ENCODE assay signal across 18 cellular contexts in genomic region chr19:362154-362553, GRCh38. TPM values are rescaled to one million over a fixed set of nuclear protein-coding genes. Genes with fewer than 3 reads are reported as not detected.
"Had no signal": no experiment of that assay in that cellular context is flagged by ENCODE, and none has a peak within 500 bp of the region (broad histone marks: within the 10 kb centered on the region; RNA-seq: fewer than 3 reads in every experiment).

No MANE protein-coding gene starts in this region.

- H3K36me3 ChIP-seq: ovary had no signal

- H3K4me1 Mint-ChIP-seq: central memory CD8-positive, alpha-beta T cell; immature natural killer cell had no signal

- H3K36me3 Mint-ChIP-seq: immature natural killer cell; naive thymus-derived CD8-positive, alpha-beta T cell; stimulated activated naive B cell treated with anti-CD40 and anti-IgM and Interleukin-4, amounts not matched to agents 10 μg/mL and 1 μg/mL and 100 μg/mL, for 72 hours had no signal

- ATAC-seq: effector memory CD8-positive, alpha-beta T cell; foreskin keratinocyte; left colon; naive thymus-derived CD8-positive, alpha-beta T cell; right cardiac atrium; stimulated activated naive B cell treated with anti-CD40 and anti-IgM and Interleukin-4, amounts not matched to agents 10 μg/mL and 1 μg/mL and 100 μg/mL, for 72 hours had no signal

- H3K9me3 Mint-ChIP-seq: central memory CD8-positive, alpha-beta T cell; effector memory CD8-positive, alpha-beta T cell had no signal

- H3K9me3 ChIP-seq: ovary had no signal

- H3K27ac Mint-ChIP-seq: effector memory CD8-positive, alpha-beta T cell; immature natural killer cell; naive thymus-derived CD8-positive, alpha-beta T cell; progenitor cell of endocrine pancreas; stimulated activated naive B cell treated with anti-CD40 and anti-IgM and Interleukin-4, amounts not matched to agents 10 μg/mL and 1 μg/mL and 100 μg/mL, for 72 hours had no signal

- DNase-seq: effector memory CD8-positive, alpha-beta T cell; erythroblast; foreskin keratinocyte; immature natural killer cell; kidney; left colon; mesendoderm; naive thymus-derived CD8-positive, alpha-beta T cell; right cardiac atrium; stimulated activated CD4-positive, alpha-beta T cell treated with anti-CD3 and anti-CD28 coated beads, Interleukin-15, amount 100 ng/mL, for 24 hours; stimulated activated CD4-positive, alpha-beta T cell treated with anti-CD3 and anti-CD28 coated beads, Interleukin-1b, Interleukin-23, amount 100 ng/mL, for 48 hours; stimulated activated CD4-positive, alpha-beta T cell treated with anti-CD3 and anti-CD28 coated beads, Interleukin-4, amount 100 ng/mL, for 24 hours; stimulated activated naive B cell treated with anti-CD40 and anti-IgM and Interleukin-4, amounts not matched to agents 10 μg/mL and 1 μg/mL and 100 μg/mL, for 72 hours; trophoblast cell had no signal

- H3K4me3 Mint-ChIP-seq: central memory CD8-positive, alpha-beta T cell; effector memory CD8-positive, alpha-beta T cell; immature natural killer cell; naive thymus-derived CD8-positive, alpha-beta T cell; stimulated activated naive B cell treated with anti-CD40 and anti-IgM and Interleukin-4, amounts not matched to agents 10 μg/mL and 1 μg/mL and 100 μg/mL, for 72 hours had no signal

- H3K4me1 ChIP-seq: foreskin keratinocyte had no signal

- H3K4me3 ChIP-seq: ovary had no signal

RNA-seq across cellular contexts. Expression of gene C2CD4C, which starts 46.8 kb away (rescaled TPM):
- total RNA-seq: mononuclear cell; naive thymus-derived CD8-positive, alpha-beta T cell had no signal
